In genomic region chr2:144351687-144352086, GRCh38 we compare ENCODE assay signal across 19 cellular contexts.
"Had no signal": no experiment of that assay in that cellular context is flagged by ENCODE, and none has a peak within 500 bp of the region (broad histone marks: within the 10 kb centered on the region; RNA-seq: fewer than 3 reads in every experiment).

No MANE protein-coding gene starts in this region.

- H3K27me3 ChIP-seq: breast epithelium, dorsolateral prefrontal cortex, heart left ventricle, testis, vagina had no signal

- H3K27me3 Mint-ChIP-seq: activated naive CD8-positive, alpha-beta T cell treated with anti-CD3 and anti-CD28 coated beads for 36 hours; central memory CD8-positive, alpha-beta T cell; memory B cell; stimulated activated naive B cell treated with anti-CD40 and anti-IgM and Interleukin-4, amounts not matched to agents 10 μg/mL and 1 μg/mL and 100 μg/mL, for 72 hours had no signal

- H3K4me3 Mint-ChIP-seq: activated naive CD8-positive, alpha-beta T cell treated with anti-CD3 and anti-CD28 coated beads for 36 hours; central memory CD8-positive, alpha-beta T cell; memory B cell; stimulated activated naive B cell treated with anti-CD40 and anti-IgM and Interleukin-4, amounts not matched to agents 10 μg/mL and 1 μg/mL and 100 μg/mL, for 72 hours; type B pancreatic cell had no signal

- H3K36me3 Mint-ChIP-seq: activated naive CD8-positive, alpha-beta T cell treated with anti-CD3 and anti-CD28 coated beads for 36 hours; memory B cell; stimulated activated naive B cell treated with anti-CD40 and anti-IgM and Interleukin-4, amounts not matched to agents 10 μg/mL and 1 μg/mL and 100 μg/mL, for 72 hours; type B pancreatic cell had no signal

- H3K4me1 Mint-ChIP-seq: central memory CD8-positive, alpha-beta T cell had no signal

- H3K9me3 ChIP-seq: breast epithelium, heart left ventricle, testis, vagina had no signal

- H3K9me3 Mint-ChIP-seq: activated naive CD8-positive, alpha-beta T cell treated with anti-CD3 and anti-CD28 coated beads for 36 hours; central memory CD8-positive, alpha-beta T cell; memory B cell; stimulated activated naive B cell treated with anti-CD40 and anti-IgM and Interleukin-4, amounts not matched to agents 10 μg/mL and 1 μg/mL and 100 μg/mL, for 72 hours; type B pancreatic cell had no signal

- H3K27ac ChIP-seq: breast epithelium, epithelial cell of prostate, vagina had no signal

- DNase-seq: activated naive CD4-positive, alpha-beta T cell treated with Interleukin-2 at 50 U/mL for 16 hours; activated naive CD8-positive, alpha-beta T cell treated with anti-CD3 and anti-CD28 coated beads for 36 hours; activated T-cell treated with anti-CD3 and anti-CD28 coated beads, Interleukin-2, amount 50 U/mL, for 1 hour; dorsolateral prefrontal cortex; heart left ventricle; left colon; occipital lobe; posterior cingulate gyrus; stimulated activated CD4-positive, alpha-beta T cell treated with anti-CD3 and anti-CD28 coated beads, Interleukin-2, amount 100 ng/mL, for 48 hours; stimulated activated CD8-positive, alpha-beta memory T cell treated with anti-CD3 and anti-CD28 coated beads, Interleukin-4, amount 100 ng/mL, for 48 hours; stimulated activated naive B cell treated with anti-CD40 and anti-IgM and Interleukin-4, amounts not matched to agents 10 μg/mL and 1 μg/mL and 100 μg/mL, for 72 hours; testis had no signal

- H3K27ac Mint-ChIP-seq: activated naive CD8-positive, alpha-beta T cell treated with anti-CD3 and anti-CD28 coated beads for 36 hours; memory B cell; stimulated activated naive B cell treated with anti-CD40 and anti-IgM and Interleukin-4, amounts not matched to agents 10 μg/mL and 1 μg/mL and 100 μg/mL, for 72 hours; type B pancreatic cell had no signal

- H3K4me1 ChIP-seq: breast epithelium had no signal

- ATAC-seq: heart left ventricle; left colon; sciatic nerve; stimulated activated naive B cell treated with anti-CD40 and anti-IgM and Interleukin-4, amounts not matched to agents 10 μg/mL and 1 μg/mL and 100 μg/mL, for 72 hours had no signal

- H3K36me3 ChIP-seq: breast epithelium, heart left ventricle, vagina had no signal

- H3K4me3 ChIP-seq: breast epithelium, dorsolateral prefrontal cortex, heart left ventricle, testis, vagina had no signal
